Comparison of ENCODE assay signal across 1 cellular context in genomic region chr11:67507242-67507890, GRCh38.
TF ChIP-seq lines count a peak whose summit lies in the region.

No MANE protein-coding gene starts in this region.

TF ChIP-seq in H1, 55 proteins besides CTCF, POLR2A, EP300 and RAD21:
- TF ChIP-seq ATF2 (IDR thresholded peaks at IDR 0.05; ENCODE audit: low read length) (no peak), CREB1 (IDR thresholded peaks at IDR 0.05) (0 out of 2 replicates have a peak, but pooled peaks have one; percentile 7), TBP (IDR thresholded peaks at IDR 0.05; ENCODE audit: low read depth, low read length) (no peak), FOSL1 (IDR thresholded peaks at IDR 0.05; ENCODE audit: insufficient read depth, low read depth, low read length) (no peak), EGR1 (IDR thresholded peaks at IDR 0.05; ENCODE audit: borderline replicate concordance, low read depth, low read length) (no peak), SIRT6 (IDR thresholded peaks at IDR 0.05; ENCODE audit: low read length) (no peak), JUN (IDR thresholded peaks at IDR 0.05; ENCODE audit: low read depth, low read length) (no peak), KDM1A (IDR thresholded peaks at IDR 0.05; ENCODE audit: borderline replicate concordance, low read length) (peak; percentile 98), JUND (IDR thresholded peaks at IDR 0.05; ENCODE audit: low read length) (no peak), NANOG (IDR thresholded peaks at IDR 0.05; ENCODE audit: insufficient read depth, low read depth, low read length, poor library complexity, severe bottlenecking) (no peak)
- TF ChIP-seq, protein P1, sequence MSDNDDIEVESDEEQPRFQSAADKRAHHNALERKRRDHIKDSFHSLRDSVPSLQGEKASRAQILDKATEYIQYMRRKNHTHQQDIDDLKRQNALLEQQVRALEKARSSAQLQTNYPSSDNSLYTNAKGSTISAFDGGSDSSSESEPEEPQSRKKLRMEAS (IDR thresholded peaks at IDR 0.05): 0 out of 2 replicates have a peak, but pooled peaks have one; percentile 4
TF ChIP-seq in H1: peak in this region for 3.
